Comparison of ENCODE assay signal across 8 cellular contexts in the genomic region with DNA sequence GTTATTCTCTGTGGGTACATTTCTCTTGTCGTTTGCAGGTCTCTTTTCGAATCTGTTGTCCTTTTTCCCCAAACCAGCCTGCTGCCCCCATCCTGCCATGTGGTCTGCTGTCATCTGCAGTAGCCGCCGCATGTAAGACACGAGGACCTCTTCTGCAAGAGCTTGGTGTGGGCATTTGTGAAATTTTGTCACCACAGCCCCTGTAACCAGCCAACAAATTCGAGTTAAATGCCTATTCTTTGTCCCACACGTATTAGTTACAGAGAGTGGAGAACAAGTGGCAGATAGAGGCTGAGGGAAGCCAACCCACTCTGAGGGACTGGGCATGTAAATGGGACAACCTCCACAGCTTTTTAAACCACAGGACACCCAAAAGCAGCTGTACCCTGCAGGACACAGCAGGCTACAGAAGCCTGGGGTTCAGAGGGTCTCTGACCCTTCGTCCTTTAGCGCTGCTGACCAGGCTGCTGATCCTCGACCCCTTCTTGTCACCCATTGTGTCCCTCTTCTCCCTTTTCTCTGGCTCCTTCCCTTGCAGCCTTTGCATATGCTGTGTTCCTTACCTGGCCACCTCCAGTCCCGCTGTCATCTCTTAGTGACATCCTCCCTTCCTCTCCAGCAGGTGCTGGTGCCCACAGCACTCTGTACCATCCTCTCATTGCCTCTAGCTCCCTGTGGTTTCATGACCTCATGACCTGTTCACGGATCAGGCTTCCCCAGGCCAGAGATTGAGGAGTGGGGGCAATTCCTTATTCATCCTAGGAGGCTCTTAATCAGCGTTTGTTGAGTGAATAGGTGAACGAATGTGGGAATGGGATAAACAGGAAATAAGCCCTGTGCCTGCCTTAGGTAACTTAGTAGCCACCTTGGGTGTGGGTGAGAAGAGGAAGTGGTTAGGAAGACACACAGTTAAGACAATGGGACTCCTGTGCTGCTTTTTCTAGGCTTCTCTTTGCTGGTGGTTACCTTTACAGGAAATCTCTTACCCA. TPM values are rescaled to one million over a fixed set of nuclear protein-coding genes. Genes with fewer than 3 reads are reported as not detected.
DNase-seq lines count a peak whose midpoint lies in the region; ATAC-seq and TF ChIP-seq lines count a peak whose summit lies in the region.

No MANE protein-coding gene starts in this region.

- POLR2A ChIA-PET in GM10248 (lab: Yijun Ruan, JAX) (no interaction called here), T-cell (lab: Charles Lee) (interaction anchor here (0.5 to 1.3 kb wide), 3 partner anchors 22 to 284 kb away, joined by 3 to 4 read pairs (median 4); no protein-coding TSS in a partner anchor)

- DNase-seq in GM10248 (ENCODE audit: extremely low spot score) (peak; percentile 20), T-cell (peak in 33 of 34 experiments; percentile 26 to 73 (median 50)), esophagus muscularis mucosa (ENCODE audit: extremely low spot score) (peak; percentile 85), middle frontal gyrus (ENCODE audit: extremely low spot score, low spot score) (no peak), cortex of kidney (lab: John Stamatoyannopoulos, UW) (no peak)

- 53% methylated on average over 14 of the region's 14 CpGs for WGBS in esophagus muscularis mucosa

- H3K4me1 ChIP-seq in esophagus muscularis mucosa, result peaks cover 13 to 41% (median 18%) of the 10 kb centered on the region in 4 donors

- H3K36me3 Mint-ChIP-seq in T-cell, result peaks cover 15% of the 10 kb centered on the region

- no peaks in the 10 kb centered on the region for H3K27me3 Mint-ChIP-seq in T-cell

- H3K4me3 Mint-ChIP-seq in T-cell, result peak overlapping the region; percentile 66 to 82 (median 70)

- CTCF ChIA-PET in GM10248 (lab: Yijun Ruan, JAX) (interaction anchor here (1.1 to 3.0 kb wide), 28 partner anchors 10 to 891 kb away, joined by 3 to 34 read pairs (median 5); no protein-coding TSS in a partner anchor), T-cell (lab: Charles Lee) (interaction anchor here (0.5 to 5.8 kb wide), 48 partner anchors 9 to 1513 kb away, joined by 3 to 126 read pairs (median 5); a partner anchor contains a TSS)

- ATAC-seq in HG03060 (IDR thresholded peaks at IDR 0.05; ENCODE audit: low read depth, unreplicated experiment) (peak; percentile 50), T-cell (replicated peaks in 1 of 4) (peak; percentile 82 to 86 (median 84)), GM19397 (IDR thresholded peaks at IDR 0.05; ENCODE audit: unreplicated experiment) (no peak), GM21423 (IDR thresholded peaks at IDR 0.05; ENCODE audit: unreplicated experiment) (no peak)

- peaks cover 87 to 98% (median 95%) of the 10 kb centered on the region in 3 donors for H3K4me1 Mint-ChIP-seq in T-cell

- peak overlapping the region in 1 of 4 donors; percentile 5 for H3K27ac ChIP-seq in esophagus muscularis mucosa (replicated peaks in 1 of 4)

- no peak for TF ChIP-seq POLR2A in esophagus muscularis mucosa (IDR thresholded peaks at IDR 0.05; ENCODE audit: low read depth)

- no peaks in the 10 kb centered on the region for H3K9me3 ChIP-seq in esophagus muscularis mucosa

- H3K4me3 ChIP-seq in esophagus muscularis mucosa, result no peak overlapping the region

- intact Hi-C loops in esophagus muscularis mucosa (cut with DNase I), result loop anchor here (10.0 kb wide), 1 partner anchor 888 kb away; no protein-coding TSS in a partner anchor

- no peaks in the 10 kb centered on the region for H3K9me3 Mint-ChIP-seq in T-cell

- peaks cover 0 to 6% (median 0%) of the 10 kb centered on the region in 4 donors for H3K36me3 ChIP-seq in esophagus muscularis mucosa

- TF ChIP-seq CTCF in GM10248 (IDR thresholded peaks at IDR 0.05; ENCODE audit: control extremely low read depth, extremely low read depth, low read depth, missing control alignments) (no peak), esophagus muscularis mucosa (IDR thresholded peaks at IDR 0.05) (no peak)

- peaks cover 0 to 27% (median 1%) of the 10 kb centered on the region in 4 donors for H3K27me3 ChIP-seq in esophagus muscularis mucosa

- H3K27ac Mint-ChIP-seq in T-cell, result peak overlapping the region; percentile 96 to 99

- TF ChIP-seq EP300 in esophagus muscularis mucosa (IDR thresholded peaks at IDR 0.05), result no peak

RNA-seq across cellular contexts. Expression of a gene that starts 35.3 kb away (rescaled TPM):
- total RNA-seq in T-cell (100 to 1,000 TPM in 2 of 5 donors, 10 to 100 TPM in 3; 50.7 to 188 (median 80.9) TPM), esophagus muscularis mucosa (10 to 100 TPM; 29.9 to 46.5 (median 36.6) TPM)

Comparison
In these comparisons a context has a peak if more than half of its experiments do, and no peak if none do; other contexts are left out.
1. DNase-seq: peak in GM10248 (single experiment), T-cell (33 of 34) and esophagus muscularis mucosa (single experiment); none in middle frontal gyrus (single experiment) and cortex of kidney (single experiment).
2. ATAC-seq: peak in HG03060 (single experiment) and T-cell (4 of 4); none in GM19397 (single experiment) and GM21423 (single experiment).